In the genomic region with DNA sequence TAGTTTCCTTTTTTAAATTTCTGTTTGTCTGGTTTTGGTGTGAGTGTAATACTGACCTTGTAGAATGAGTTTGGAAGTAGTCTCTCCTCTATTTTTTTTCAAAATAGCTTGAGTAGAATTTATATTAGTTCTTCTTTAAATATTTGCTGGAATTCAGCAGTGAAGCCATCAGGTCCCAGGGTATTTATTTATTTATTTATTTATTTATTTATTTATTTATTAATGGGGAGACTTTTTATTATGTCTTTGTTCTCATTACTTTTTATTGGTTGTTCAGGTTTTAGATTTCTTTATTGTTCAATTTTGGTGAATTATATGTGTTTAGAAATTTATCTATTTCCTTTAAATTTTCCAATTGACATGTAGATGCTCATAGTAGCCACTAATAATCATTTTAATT, we compare ENCODE assay signal across 29 cellular contexts.
DNase-seq lines count a peak whose midpoint lies in the region; ATAC-seq, FAIRE-seq and TF ChIP-seq lines count a peak whose summit lies in the region.
"Had no signal": no experiment of that assay in that cellular context is flagged by ENCODE, and none has a peak within 500 bp of the region (broad histone marks: within the 10 kb centered on the region; RNA-seq: fewer than 3 reads in every experiment).

No MANE protein-coding gene starts in this region.

- TF ChIP-seq RAD21 in A549 (conservative IDR thresholded peaks at IDR 0.05 in 1 of 2, IDR thresholded peaks at IDR 0.05 in 1 of 2): no peak

- ATAC-seq in A549: no peak
- no peak for ATAC-seq in GM21723 (IDR thresholded peaks at IDR 0.05; ENCODE audit: unreplicated experiment)
- ATAC-seq: CD8-positive, alpha-beta T cell had no signal

- no peak overlapping the region for H3K4me2 ChIP-seq in A549
- H3K4me2 ChIP-seq: BLaER1; BLaER1 treated with 17β-estradiol and CSF1 and Interleukin-3, amounts not matched to agents 10 nM and 100 nM had no signal

- no peak for TF ChIP-seq EP300 in A549 (IDR thresholded peaks at IDR 0.05)

- H3K36me3 ChIP-seq in HEK293 (ENCODE audit: control insufficient read depth in 2 of 2, insufficient read depth in 1 of 2, low read length in 2 of 2): no peaks in the 10 kb centered on the region
- H3K36me3 ChIP-seq: BE2C; BLaER1; BLaER1 treated with 17β-estradiol and CSF1 and Interleukin-3, amounts not matched to agents 10 nM and 100 nM had no signal

- DNase-seq in A549 (ENCODE audit: low read depth in 1 of 2, low spot score in 1 of 2) (no peak), NCI-H510A (lab: John Stamatoyannopoulos, UW) (no peak)
- DNase-seq: 8988T; ACHN; AML-193; BE2C; C1 segment of cervical spinal cord; Caco-2; Calu3; CD4-positive, alpha-beta memory T cell; CD4-positive, alpha-beta T cell; CD4-positive, CD25-positive, alpha-beta regulatory T cell; CD8-positive, alpha-beta memory T cell; CD8-positive, alpha-beta T cell; COR-L47; DMS 273 treated with DMSO at 0.1 percent for 48 hours; DMS153; DMS53; DMS79; DMS79 treated with DMSO at 0.1 percent for 48 hours; DND-41; EL had no signal

- no peak overlapping the region for H3K4me3 ChIP-seq in A549
- H3K4me3 ChIP-seq in HEK293 (ENCODE audit: low read depth, low read length): no peak overlapping the region
- H3K4me3 ChIP-seq: BLaER1; BLaER1 treated with 17β-estradiol and CSF1 and Interleukin-3, amounts not matched to agents 10 nM and 100 nM had no signal

- POLR2A ChIA-PET in A549 (lab: Yijun Ruan, JAX) (no interaction called here), HEK293 (lab: Yijun Ruan, JAX) (no interaction called here)

- no peak for FAIRE-seq in A549 (lab: Jason Lieb, UNC)
- FAIRE-seq: A204.1 had no signal

- H3K9me3 ChIP-seq in A549 (no peaks in the 10 kb centered on the region), HEK293 (ENCODE audit: control insufficient read depth, insufficient read depth, low read depth, low read length) (no peaks in the 10 kb centered on the region)
- H3K9me3 ChIP-seq: BE2C, Caco-2 had no signal

- H3K4me1 ChIP-seq in A549 (no peaks in the 10 kb centered on the region), HEK293 (ENCODE audit: control insufficient read depth, insufficient read depth, low read length) (no peaks in the 10 kb centered on the region)
- H3K4me1 ChIP-seq: BE2C; BLaER1; BLaER1 treated with 17β-estradiol and CSF1 and Interleukin-3, amounts not matched to agents 10 nM and 100 nM; Caco-2 had no signal

- TF ChIP-seq CTCF in A549 (IDR thresholded peaks at IDR 0.05) (no peak), HEK293 (tag by site-specific recombination; IDR thresholded peaks at IDR 0.05) (no peak)

- CTCF ChIA-PET in A549 (lab: Yijun Ruan, JAX) (no interaction called here), HEK293 (lab: Yijun Ruan, JAX) (no interaction called here)

- H3K27ac ChIP-seq in A549 (no peak overlapping the region), HEK293 (ENCODE audit: extremely low read depth, low read depth, low read length) (no peak overlapping the region)
- H3K27ac ChIP-seq: 22Rv1; BLaER1; BLaER1 treated with 17β-estradiol and CSF1 and Interleukin-3, amounts not matched to agents 10 nM and 100 nM; C4-2B had no signal

- no peak for TF ChIP-seq POLR2A in A549 (IDR thresholded peaks at IDR 0.05; ENCODE audit: low read length)

TF ChIP-seq in A549, 52 proteins besides CTCF, POLR2A, EP300 and RAD21:
- TF ChIP-seq JUN (IDR thresholded peaks at IDR 0.05) (no peak), ZC3H11A (IDR thresholded peaks at IDR 0.05) (peak; percentile 73)

TF ChIP-seq in HEK293, 187 proteins besides CTCF, POLR2A, EP300 and RAD21 (continues in another document):
- TF ChIP-seq, protein P1, sequence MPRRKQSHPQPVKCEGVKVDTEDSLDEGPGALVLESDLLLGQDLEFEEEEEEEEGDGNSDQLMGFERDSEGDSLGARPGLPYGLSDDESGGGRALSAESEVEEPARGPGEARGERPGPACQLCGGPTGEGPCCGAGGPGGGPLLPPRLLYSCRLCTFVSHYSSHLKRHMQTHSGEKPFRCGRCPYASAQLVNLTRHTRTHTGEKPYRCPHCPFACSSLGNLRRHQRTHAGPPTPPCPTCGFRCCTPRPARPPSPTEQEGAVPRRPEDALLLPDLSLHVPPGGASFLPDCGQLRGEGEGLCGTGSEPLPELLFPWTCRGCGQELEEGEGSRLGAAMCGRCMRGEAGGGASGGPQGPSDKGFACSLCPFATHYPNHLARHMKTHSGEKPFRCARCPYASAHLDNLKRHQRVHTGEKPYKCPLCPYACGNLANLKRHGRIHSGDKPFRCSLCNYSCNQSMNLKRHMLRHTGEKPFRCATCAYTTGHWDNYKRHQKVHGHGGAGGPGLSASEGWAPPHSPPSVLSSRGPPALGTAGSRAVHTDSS (tag by site-specific recombination; IDR thresholded peaks at IDR 0.05): no peak
- TF ChIP-seq ZNF239 (tag by site-specific recombination; IDR thresholded peaks at IDR 0.05): no peak
- TF ChIP-seq ZNF530 (tag by site-specific recombination; IDR thresholded peaks at IDR 0.05; ENCODE audit: low read depth): no peak
- TF ChIP-seq BCL11B (tag by site-specific recombination; IDR thresholded peaks at IDR 0.05; ENCODE audit: low read depth): no peak
- TF ChIP-seq, protein P2, sequence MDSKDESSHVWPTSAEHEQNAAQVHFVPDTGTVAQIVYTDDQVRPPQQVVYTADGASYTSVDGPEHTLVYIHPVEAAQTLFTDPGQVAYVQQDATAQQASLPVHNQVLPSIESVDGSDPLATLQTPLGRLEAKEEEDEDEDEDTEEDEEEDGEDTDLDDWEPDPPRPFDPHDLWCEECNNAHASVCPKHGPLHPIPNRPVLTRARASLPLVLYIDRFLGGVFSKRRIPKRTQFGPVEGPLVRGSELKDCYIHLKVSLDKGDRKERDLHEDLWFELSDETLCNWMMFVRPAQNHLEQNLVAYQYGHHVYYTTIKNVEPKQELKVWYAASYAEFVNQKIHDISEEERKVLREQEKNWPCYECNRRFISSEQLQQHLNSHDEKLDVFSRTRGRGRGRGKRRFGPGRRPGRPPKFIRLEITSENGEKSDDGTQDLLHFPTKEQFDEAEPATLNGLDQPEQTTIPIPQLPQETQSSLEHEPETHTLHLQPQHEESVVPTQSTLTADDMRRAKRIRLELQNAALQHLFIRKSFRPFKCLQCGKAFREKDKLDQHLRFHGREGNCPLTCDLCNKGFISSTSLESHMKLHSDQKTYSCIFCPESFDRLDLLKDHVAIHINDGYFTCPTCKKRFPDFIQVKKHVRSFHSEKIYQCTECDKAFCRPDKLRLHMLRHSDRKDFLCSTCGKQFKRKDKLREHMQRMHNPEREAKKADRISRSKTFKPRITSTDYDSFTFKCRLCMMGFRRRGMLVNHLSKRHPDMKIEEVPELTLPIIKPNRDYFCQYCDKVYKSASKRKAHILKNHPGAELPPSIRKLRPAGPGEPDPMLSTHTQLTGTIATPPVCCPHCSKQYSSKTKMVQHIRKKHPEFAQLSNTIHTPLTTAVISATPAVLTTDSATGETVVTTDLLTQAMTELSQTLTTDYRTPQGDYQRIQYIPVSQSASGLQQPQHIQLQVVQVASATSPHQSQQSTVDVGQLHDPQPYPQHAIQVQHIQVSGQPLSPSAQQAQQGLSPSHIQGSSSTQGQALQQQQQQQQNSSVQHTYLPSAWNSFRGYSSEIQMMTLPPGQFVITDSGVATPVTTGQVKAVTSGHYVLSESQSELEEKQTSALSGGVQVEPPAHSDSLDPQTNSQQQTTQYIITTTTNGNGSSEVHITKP (tag by site-specific recombination; IDR thresholded peaks at IDR 0.05): no peak
- TF ChIP-seq KLF8 (tag by site-specific recombination; IDR thresholded peaks at IDR 0.05): no peak
- TF ChIP-seq MZF1 (tag by site-specific recombination; IDR thresholded peaks at IDR 0.05; ENCODE audit: borderline replicate concordance): no peak
- no peak for TF ChIP-seq ZNF138 (tag by site-specific recombination; IDR thresholded peaks at IDR 0.05; ENCODE audit: borderline replicate concordance)
- TF ChIP-seq ZNF140 (tag by site-specific recombination; IDR thresholded peaks at IDR 0.05): peak; percentile 56; the same call in 1 of the 2 replicates
- peak; percentile 52; the same call in 1 of the 2 replicates for TF ChIP-seq ZNF433 (tag by site-specific recombination; IDR thresholded peaks at IDR 0.05; ENCODE audit: low read depth)
- no peak for TF ChIP-seq HOXC10 (CRISPR knock-in tag; IDR thresholded peaks at IDR 0.05)
- TF ChIP-seq SCRT2 (tag by site-specific recombination; IDR thresholded peaks at IDR 0.05): no peak
- no peak for TF ChIP-seq ZNF610 (tag by site-specific recombination; IDR thresholded peaks at IDR 0.05; ENCODE audit: borderline replicate concordance)
- TF ChIP-seq, protein P3, sequence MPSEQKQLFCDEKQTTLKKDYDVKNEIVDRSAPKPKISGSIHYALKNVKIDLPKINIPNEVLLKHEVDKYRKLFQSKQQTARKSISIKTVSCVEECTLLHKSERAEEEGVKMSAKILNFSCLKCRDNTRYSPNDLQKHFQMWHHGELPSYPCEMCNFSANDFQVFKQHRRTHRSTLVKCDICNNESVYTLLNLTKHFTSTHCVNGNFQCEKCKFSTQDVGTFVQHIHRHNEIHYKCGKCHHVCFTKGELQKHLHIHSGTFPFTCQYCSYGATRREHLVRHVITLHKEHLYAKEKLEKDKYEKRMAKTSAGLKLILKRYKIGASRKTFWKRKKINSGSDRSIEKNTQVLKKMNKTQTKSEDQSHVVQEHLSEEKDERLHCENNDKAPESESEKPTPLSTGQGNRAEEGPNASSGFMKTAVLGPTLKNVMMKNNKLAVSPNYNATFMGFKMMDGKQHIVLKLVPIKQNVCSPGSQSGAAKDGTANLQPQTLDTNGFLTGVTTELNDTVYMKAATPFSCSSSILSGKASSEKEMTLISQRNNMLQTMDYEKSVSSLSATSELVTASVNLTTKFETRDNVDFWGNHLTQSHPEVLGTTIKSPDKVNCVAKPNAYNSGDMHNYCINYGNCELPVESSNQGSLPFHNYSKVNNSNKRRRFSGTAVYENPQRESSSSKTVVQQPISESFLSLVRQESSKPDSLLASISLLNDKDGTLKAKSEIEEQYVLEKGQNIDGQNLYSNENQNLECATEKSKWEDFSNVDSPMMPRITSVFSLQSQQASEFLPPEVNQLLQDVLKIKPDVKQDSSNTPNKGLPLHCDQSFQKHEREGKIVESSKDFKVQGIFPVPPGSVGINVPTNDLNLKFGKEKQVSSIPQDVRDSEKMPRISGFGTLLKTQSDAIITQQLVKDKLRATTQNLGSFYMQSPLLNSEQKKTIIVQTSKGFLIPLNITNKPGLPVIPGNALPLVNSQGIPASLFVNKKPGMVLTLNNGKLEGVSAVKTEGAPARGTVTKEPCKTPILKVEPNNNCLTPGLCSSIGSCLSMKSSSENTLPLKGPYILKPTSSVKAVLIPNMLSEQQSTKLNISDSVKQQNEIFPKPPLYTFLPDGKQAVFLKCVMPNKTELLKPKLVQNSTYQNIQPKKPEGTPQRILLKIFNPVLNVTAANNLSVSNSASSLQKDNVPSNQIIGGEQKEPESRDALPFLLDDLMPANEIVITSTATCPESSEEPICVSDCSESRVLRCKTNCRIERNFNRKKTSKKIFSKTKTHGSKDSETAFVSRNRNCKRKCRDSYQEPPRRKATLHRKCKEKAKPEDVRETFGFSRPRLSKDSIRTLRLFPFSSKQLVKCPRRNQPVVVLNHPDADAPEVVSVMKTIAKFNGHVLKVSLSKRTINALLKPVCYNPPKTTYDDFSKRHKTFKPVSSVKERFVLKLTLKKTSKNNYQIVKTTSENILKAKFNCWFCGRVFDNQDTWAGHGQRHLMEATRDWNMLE (tag by site-specific recombination; conservative IDR thresholded peaks at IDR 0.05; ENCODE audit: low read depth): peak; percentile 67
